8 cellular contexts compared by ENCODE assay signal in genomic region chr4:121900132-121900983, GRCh38. TPM values are rescaled to one million over a fixed set of nuclear protein-coding genes. Genes with fewer than 3 reads are reported as not detected.
A peak's percentile ranks its signal among the peaks of the same experiment; 100 is the strongest.
DNase-seq lines count a peak whose midpoint lies in the region; ATAC-seq and TF ChIP-seq lines count a peak whose summit lies in the region.

No MANE protein-coding gene starts in this region.

- no peaks in the 10 kb centered on the region for H3K36me3 Mint-ChIP-seq in neural crest cell (ENCODE audit: low read depth)

- peaks cover 18% of the 10 kb centered on the region for H3K27me3 Mint-ChIP-seq in neural crest cell (ENCODE audit: low read depth)

- no peak overlapping the region for H3K9ac ChIP-seq in NT2/D1 (ENCODE audit: insufficient read length, low read depth)

- no peaks in the 10 kb centered on the region for H3K36me3 ChIP-seq in NT2/D1 (ENCODE audit: insufficient read depth, insufficient read length, low read length)

- peaks cover 6% of the 10 kb centered on the region for H3K9me3 Mint-ChIP-seq in neural crest cell

- ATAC-seq in GM19452 (IDR thresholded peaks at IDR 0.05; ENCODE audit: unreplicated experiment) (peak; percentile 92), HG03457 (IDR thresholded peaks at IDR 0.05; ENCODE audit: unreplicated experiment) (peak; percentile 87)

- H3K9me3 ChIP-seq in NT2/D1 (ENCODE audit: insufficient read depth, low read length) = no peaks in the 10 kb centered on the region

- no peaks in the 10 kb centered on the region for H3K27me3 ChIP-seq in NT2/D1 (ENCODE audit: insufficient read depth, insufficient read length)

- H3K4me3 Mint-ChIP-seq in neural crest cell = no peak overlapping the region

- H3K4me3 ChIP-seq in NT2/D1 (ENCODE audit: insufficient read length, low read depth) = no peak overlapping the region

- no peaks in the 10 kb centered on the region for H3K4me1 ChIP-seq in NT2/D1 (ENCODE audit: insufficient read depth, insufficient read length)

- no peak overlapping the region for H3K27ac Mint-ChIP-seq in neural crest cell (ENCODE audit: unreplicated experiment)

- TF ChIP-seq CTCF in neural crest cell (conservative IDR thresholded peaks at IDR 0.05) = peak; percentile 88

- peak; percentile 61 for DNase-seq in D341Med (ENCODE audit: low spot score)
- peak; percentile 36 for DNase-seq in NT2/D1 (ENCODE audit: low read depth, low spot score)
- DNase-seq in activated T-cell treated with anti-CD3 and anti-CD28 coated beads for 24 hours (ENCODE audit: low read depth) = peak; percentile 38
- peak; percentile 45 for DNase-seq in fibroblast of gingiva (ENCODE audit: low read depth)
- peak; percentile 62 for DNase-seq in neural crest cell (ENCODE audit: low read depth, low spot score)
- DNase-seq in ureter (ENCODE audit: low spot score) = peak; percentile 52

- H3K4me1 Mint-ChIP-seq in neural crest cell = peaks cover 4% of the 10 kb centered on the region

RNA-seq across cellular contexts. Expression of gene BBS7, which starts 30.1 kb away (rescaled TPM):
- total RNA-seq in neural crest cell (26.4 and 26.9 TPM in 2 replicates), ureter (17.5 TPM)

RNA-seq across cellular contexts. Expression of gene TRPC3, which starts 51.5 kb away (rescaled TPM):
- total RNA-seq in neural crest cell = 0.82 TPM in 2 replicates
- 11.8 TPM for total RNA-seq in ureter
